ENCODE assay signal across 32 cellular contexts in genomic region chr13:70816853-70817252, GRCh38.
DNase-seq lines count a peak whose midpoint lies in the region; FAIRE-seq and TF ChIP-seq lines count a peak whose summit lies in the region.
"Had no signal": no experiment of that assay in that cellular context is flagged by ENCODE, and none has a peak within 500 bp of the region (broad histone marks: within the 10 kb centered on the region; RNA-seq: fewer than 3 reads in every experiment).

No MANE protein-coding gene starts in this region.

- TF ChIP-seq CTCF in D721Med (IDR thresholded peaks at IDR 0.05; ENCODE audit: insufficient read depth, missing control alignments), result no peak
- no peak for TF ChIP-seq CTCF in astrocyte of the spinal cord (IDR thresholded peaks at IDR 0.05; ENCODE audit: low read depth, low read length)
- TF ChIP-seq CTCF in GM10248 (IDR thresholded peaks at IDR 0.05; ENCODE audit: control extremely low read depth, extremely low read depth, low read depth, missing control alignments), result no peak
- no peak for TF ChIP-seq CTCF in left ventricle myocardium inferior (IDR thresholded peaks at IDR 0.05; ENCODE audit: borderline replicate concordance)

- H3K27me3 ChIP-seq in SJCRH30, result no peaks in the 10 kb centered on the region
- no peaks in the 10 kb centered on the region for H3K27me3 ChIP-seq in left ventricle myocardium inferior (ENCODE audit: low read depth)

- H3K27ac ChIP-seq in SJCRH30 (peak overlapping the region; percentile 21), left ventricle myocardium inferior (replicated peaks) (no peak overlapping the region)
- H3K27ac ChIP-seq: 22Rv1, C4-2B, GM23248 had no signal

- H3K36me3 ChIP-seq in SJCRH30, result no peaks in the 10 kb centered on the region
- H3K36me3 ChIP-seq in left ventricle myocardium inferior, result no peaks in the 10 kb centered on the region

- H3K4me1 ChIP-seq in SJCRH30 (peaks cover 21% of the 10 kb centered on the region), left ventricle myocardium inferior (no peaks in the 10 kb centered on the region)
- H3K4me1 ChIP-seq: Caco-2 had no signal

- no peak for DNase-seq in D721Med (ENCODE audit: insufficient read length, low spot score)
- DNase-seq in SJCRH30, result peak in 1 of 2 experiments; percentile 21
- peak; percentile 38 for DNase-seq in astrocyte of the spinal cord (ENCODE audit: low read depth, low spot score)
- peak; percentile 5 for DNase-seq in fibroblast of peridontal ligament (ENCODE audit: extremely low read depth)
- DNase-seq in islet precursor cell, result no peak
- DNase-seq in GM10248 (ENCODE audit: extremely low spot score), result no peak
- DNase-seq in left ventricle myocardium inferior, result no peak
- DNase-seq in activated CD4-positive, alpha-beta memory T cell treated with anti-CD3 and anti-CD28 coated beads, Interleukin-2, amount 10 ng/mL, durations not matched to agents 7 days and 5 days, result no peak
- DNase-seq: Caco-2; CD8-positive, alpha-beta T cell; DMS 273 treated with DMSO at 0.1 percent for 48 hours; DMS79; EL; GF-D8; GM23248; H9; MV-4-11; NCI-H1105 treated with DMSO at 0.1 percent for 48 hours; NCI-H146; NCI-H1930; NCI-H446; NCI-H526; NCI-H82; NK-92 treated with Interleukin-12 subunit alpha and Interleukin-12 subunit beta, amount 100 ng/mL, for 24 hours; Right ventricle myocardium superior; RPMI8226 had no signal

- CTCF ChIA-PET in GM10248 (lab: Yijun Ruan, JAX), result no interaction called here
- CTCF ChIA-PET in activated CD4-positive, alpha-beta memory T cell treated with anti-CD3 and anti-CD28 coated beads, Interleukin-2, amount 10 ng/mL, durations not matched to agents 7 days and 5 days (lab: Charles Lee), result no interaction called here

- peak; percentile 16 for FAIRE-seq in D721Med (lab: Jason Lieb, UNC)
- FAIRE-seq: GM12892, HepG2, K562 had no signal

- no peaks in the 10 kb centered on the region for H3K27me3 Mint-ChIP-seq in activated CD4-positive, alpha-beta memory T cell treated with anti-CD3 and anti-CD28 coated beads, Interleukin-2, amount 10 ng/mL, durations not matched to agents 7 days and 5 days
- H3K27me3 Mint-ChIP-seq: B cell had no signal

- no peaks in the 10 kb centered on the region for H3K36me3 Mint-ChIP-seq in activated CD4-positive, alpha-beta memory T cell treated with anti-CD3 and anti-CD28 coated beads, Interleukin-2, amount 10 ng/mL, durations not matched to agents 7 days and 5 days (ENCODE audit: low read depth)
- H3K36me3 Mint-ChIP-seq: CD8-positive, alpha-beta T cell had no signal

- POLR2A ChIA-PET in GM10248 (lab: Yijun Ruan, JAX), result no interaction called here
- POLR2A ChIA-PET in activated CD4-positive, alpha-beta memory T cell treated with anti-CD3 and anti-CD28 coated beads, Interleukin-2, amount 10 ng/mL, durations not matched to agents 7 days and 5 days (lab: Charles Lee), result no interaction called here

- H3K4me3 ChIP-seq in SJCRH30 (no peak overlapping the region), astrocyte of the spinal cord (ENCODE audit: low read depth, low read length) (no peak overlapping the region), left ventricle myocardium inferior (no peak overlapping the region)
- H3K4me3 ChIP-seq: GM23248, K562 had no signal

- H3K27ac Mint-ChIP-seq in activated CD4-positive, alpha-beta memory T cell treated with anti-CD3 and anti-CD28 coated beads, Interleukin-2, amount 10 ng/mL, durations not matched to agents 7 days and 5 days, result no peak overlapping the region
- H3K27ac Mint-ChIP-seq: B cell; CD8-positive, alpha-beta T cell; H9 had no signal

- peaks cover 2% of the 10 kb centered on the region for H3K9me3 Mint-ChIP-seq in activated CD4-positive, alpha-beta memory T cell treated with anti-CD3 and anti-CD28 coated beads, Interleukin-2, amount 10 ng/mL, durations not matched to agents 7 days and 5 days
- H3K9me3 Mint-ChIP-seq: H9 had no signal

- intact Hi-C loops in left ventricle myocardium inferior (cut with micrococcal nuclease), result no loop called here

- H3K4me1 Mint-ChIP-seq in activated CD4-positive, alpha-beta memory T cell treated with anti-CD3 and anti-CD28 coated beads, Interleukin-2, amount 10 ng/mL, durations not matched to agents 7 days and 5 days, result no peaks in the 10 kb centered on the region
- H3K4me1 Mint-ChIP-seq: B cell had no signal

- H3K9me3 ChIP-seq in SJCRH30 (replicated peaks) (no peaks in the 10 kb centered on the region), left ventricle myocardium inferior (replicated peaks) (no peaks in the 10 kb centered on the region)
- H3K9me3 ChIP-seq: Caco-2 had no signal

- in situ Hi-C loops in astrocyte of the spinal cord (cut with HindIII; ENCODE audit: low sequenced_read_pairs), result no loop called here

- H3K4me3 Mint-ChIP-seq in activated CD4-positive, alpha-beta memory T cell treated with anti-CD3 and anti-CD28 coated beads, Interleukin-2, amount 10 ng/mL, durations not matched to agents 7 days and 5 days, result no peak overlapping the region
- H3K4me3 Mint-ChIP-seq: B cell; CD8-positive, alpha-beta T cell; H9 had no signal

Comparison
In these comparisons a context has a peak if more than half of its experiments do, and no peak if none do; other contexts are left out.
1. DNase-seq: peak in astrocyte of the spinal cord (single experiment) and fibroblast of peridontal ligament (single experiment); none in D721Med (single experiment), islet precursor cell (single experiment), GM10248 (single experiment), left ventricle myocardium inferior (single experiment) and activated CD4-positive, alpha-beta memory T cell treated with anti-CD3 and anti-CD28 coated beads, Interleukin-2, amount 10 ng/mL, durations not matched to agents 7 days and 5 days (single experiment).